ENCODE assay signal across 18 cellular contexts in genomic region chr4:5717449-5718158, GRCh38. TPM values are rescaled to one million over a fixed set of nuclear protein-coding genes. Genes with fewer than 3 reads are reported as not detected.
DNase-seq lines count a peak whose midpoint lies in the region; ATAC-seq, FAIRE-seq and TF ChIP-seq lines count a peak whose summit lies in the region.
"Had no signal": no experiment of that assay in that cellular context is flagged by ENCODE, and none has a peak within 500 bp of the region (broad histone marks: within the 10 kb centered on the region; RNA-seq: fewer than 3 reads in every experiment).

No MANE protein-coding gene starts in this region.

- no peak for TF ChIP-seq POLR2A in GM12878 (IDR thresholded peaks at IDR 0.05; ENCODE audit: low read depth, low read length)

- peak overlapping the region; percentile 32; the same call in 1 of the 2 replicates for H3K4me3 ChIP-seq in GM12878
- no peak overlapping the region for H3K4me3 ChIP-seq in H7 (ENCODE audit: insufficient read depth, low read depth, low read length)
- H3K4me3 ChIP-seq: BLaER1 had no signal

- peaks cover 3% of the 10 kb centered on the region for H3K27me3 Mint-ChIP-seq in HFFc6 (ENCODE audit: insufficient read depth)
- peaks cover 9% of the 10 kb centered on the region for H3K27me3 Mint-ChIP-seq in activated naive CD4-positive, alpha-beta T cell treated with anti-CD3 and anti-CD28 coated beads, Interleukin-2, amount 10 ng/mL, durations not matched to agents 7 days and 5 days

- peaks cover 7% of the 10 kb centered on the region for H3K9me3 Mint-ChIP-seq in HFFc6
- peaks cover 13% of the 10 kb centered on the region for H3K9me3 Mint-ChIP-seq in activated naive CD4-positive, alpha-beta T cell treated with anti-CD3 and anti-CD28 coated beads, Interleukin-2, amount 10 ng/mL, durations not matched to agents 7 days and 5 days

- no peak for TF ChIP-seq RAD21 in GM12878 (IDR thresholded peaks at IDR 0.05; ENCODE audit: insufficient read depth, low read depth, low read length)

- CTCF ChIA-PET in GM12878 (lab: Yijun Ruan, JAX) = no interaction called here
- CTCF ChIA-PET in activated naive CD4-positive, alpha-beta T cell treated with anti-CD3 and anti-CD28 coated beads, Interleukin-2, amount 10 ng/mL, durations not matched to agents 7 days and 5 days (lab: Charles Lee) = no interaction called here

- H3K4me1 Mint-ChIP-seq in HFFc6 (ENCODE audit: low read depth) = peaks cover 84% of the 10 kb centered on the region
- no peaks in the 10 kb centered on the region for H3K4me1 Mint-ChIP-seq in activated naive CD4-positive, alpha-beta T cell treated with anti-CD3 and anti-CD28 coated beads, Interleukin-2, amount 10 ng/mL, durations not matched to agents 7 days and 5 days
- H3K4me1 Mint-ChIP-seq: CD14-positive monocyte had no signal

- TF ChIP-seq EP300 in GM12878 (IDR thresholded peaks at IDR 0.05; ENCODE audit: borderline replicate concordance in 1 of 2, control insufficient read depth in 1 of 2, low read depth in 2 of 2, low read length in 2 of 2) = no peak

- TF ChIP-seq CTCF in HFFc6 (IDR thresholded peaks at IDR 0.05) (no peak), GM12878 (IDR thresholded peaks at IDR 0.05 in 2 of 3, conservative IDR thresholded peaks at IDR 0.05 in 1 of 3; ENCODE audit: control insufficient read depth in 2 of 3, extremely low read depth in 1 of 3, insufficient read depth in 1 of 3, low read depth in 3 of 3, low read length in 3 of 3) (no peak)

- SMC1A ChIA-PET in GM12878 (lab: Charles Lee; ENCODE audit: uncharacterized antibody, unreplicated experiment) = interaction anchor here (0.8 to 2.0 kb wide), 2 partner anchors 8 to 20 kb away, joined by 3 to 10 read pairs; partner anchors contain the start of gene EVC2

- no peak overlapping the region for H3K27ac ChIP-seq in GM12878 (ENCODE audit: control insufficient read depth, insufficient read depth)
- H3K27ac ChIP-seq: BLaER1 had no signal

- H3K4me2 ChIP-seq in GM12878 (ENCODE audit: control insufficient read depth, insufficient read depth) = peak overlapping the region; percentile 38; the same call in 1 of the 2 replicates
- H3K4me2 ChIP-seq: BLaER1 had no signal

- 30% methylated on average over 4 of the region's 4 CpGs for WGBS in GM12878 (ENCODE audit: insufficient coverage, insufficient replicate concordance, low lambda C conversion rate, missing lambda C conversion rate)

- peaks cover 17% of the 10 kb centered on the region for H3K79me2 ChIP-seq in GM12878 (ENCODE audit: control insufficient read depth, insufficient read depth, low read length)

- peaks cover 3% of the 10 kb centered on the region; the same call in 1 of the 2 replicates for H3K4me1 ChIP-seq in GM12878 (ENCODE audit: control insufficient read depth, insufficient read depth, low read length)

- H3K36me3 ChIP-seq in GM12878 (ENCODE audit: control insufficient read depth in 2 of 2, insufficient read depth in 2 of 2, low read length in 1 of 2) = peaks cover 0 to 4% of the 10 kb centered on the region in 2 experiments; a peak in 1 of 4 replicates
- no peaks in the 10 kb centered on the region; the same call in 1 of the 2 replicates for H3K36me3 ChIP-seq in H7 (replicated peaks; ENCODE audit: control insufficient read depth, insufficient read depth, low read length)

- ATAC-seq in GM12878 (no peak), left lobe of liver (peak; percentile 36)

- intact Hi-C loops in GM12878 (cut with micrococcal nuclease; ENCODE audit: unreplicated experiment) = loop anchor here (5.0 to 10.0 kb wide), 3 partner anchors 255 to 467 kb away; no protein-coding TSS in a partner anchor

- H3K4me3 Mint-ChIP-seq in HFFc6 = no peak overlapping the region
- no peak overlapping the region for H3K4me3 Mint-ChIP-seq in activated naive CD4-positive, alpha-beta T cell treated with anti-CD3 and anti-CD28 coated beads, Interleukin-2, amount 10 ng/mL, durations not matched to agents 7 days and 5 days
- H3K4me3 Mint-ChIP-seq: CD14-positive monocyte; CD4-positive, alpha-beta memory T cell; H9 had no signal

- POLR2A ChIA-PET in GM12878 (lab: Charles Lee) = no interaction called here

- H4K20me1 ChIP-seq in GM12878 (ENCODE audit: control insufficient read depth, insufficient read depth) = no peaks in the 10 kb centered on the region

- H3K27ac Mint-ChIP-seq in HFFc6 = peak overlapping the region; percentile 20; the same call in 1 of the 2 replicates
- no peak overlapping the region for H3K27ac Mint-ChIP-seq in activated naive CD4-positive, alpha-beta T cell treated with anti-CD3 and anti-CD28 coated beads, Interleukin-2, amount 10 ng/mL, durations not matched to agents 7 days and 5 days
- H3K27ac Mint-ChIP-seq: CD4-positive, alpha-beta memory T cell; H9 had no signal

- no peak overlapping the region for H3K9ac ChIP-seq in GM12878 (ENCODE audit: control insufficient read depth, insufficient read depth, low read length)
- H3K9ac ChIP-seq: BLaER1 had no signal

- no peaks in the 10 kb centered on the region for H3K27me3 ChIP-seq in GM12878 (replicated peaks in 1 of 2; ENCODE audit: control insufficient read depth in 2 of 2, insufficient read depth in 2 of 2, low read length in 1 of 2)
- no peaks in the 10 kb centered on the region for H3K27me3 ChIP-seq in H7 (ENCODE audit: control insufficient read depth, insufficient read depth, low read length)
- H3K27me3 ChIP-seq: BLaER1 had no signal

- no TSS peak for BruUV-seq in GM12878 (replicated peaks; lab: Mats Ljungman, UMichigan)

- RAD21 ChIA-PET in GM12878 (lab: Charles Lee; ENCODE audit: unreplicated experiment) = interaction anchor here (1.6 kb wide), 1 partner anchor 10 kb away, joined by 5 read pairs; no protein-coding TSS in a partner anchor

- H3K9me3 ChIP-seq in GM12878 (replicated peaks; ENCODE audit: control insufficient read depth, insufficient read depth, low read length) = peaks cover 4% of the 10 kb centered on the region; the same call in 2 of the 3 replicates

- DNase-seq in HFFc6 (no peak), GM12878 (ENCODE audit: low read depth, low spot score) (no peak), left lobe of liver (ENCODE audit: low spot score) (no peak), mesenteric fat pad (ENCODE audit: low spot score) (peak; percentile 22), NOMO-1 treated with dmso at 0.1 percent for 144 hours (lab: John Stamatoyannopoulos, UW; ENCODE audit: unreplicated experiment) (no peak), H7 (no peak), occipital lobe (lab: John Stamatoyannopoulos, UW) (no peak)
- no peak for DNase-seq in activated naive CD4-positive, alpha-beta T cell treated with anti-CD3 and anti-CD28 coated beads, Interleukin-2, amount 10 ng/mL, durations not matched to agents 7 days and 5 days
- DNase-seq: 8988T; CD4-positive, alpha-beta memory T cell; DMS153; DMS79; GF-D8; GOT3; H9 had no signal

- H3K36me3 Mint-ChIP-seq in HFFc6 (ENCODE audit: low read depth) = peaks cover 55% of the 10 kb centered on the region
- H3K36me3 Mint-ChIP-seq in activated naive CD4-positive, alpha-beta T cell treated with anti-CD3 and anti-CD28 coated beads, Interleukin-2, amount 10 ng/mL, durations not matched to agents 7 days and 5 days = no peaks in the 10 kb centered on the region
- H3K36me3 Mint-ChIP-seq: CD14-positive monocyte; CD4-positive, alpha-beta memory T cell had no signal

- no peak for FAIRE-seq in GM12878 (lab: Jason Lieb, UNC)

- in situ Hi-C loops in GM12878 (cut with MboI) = no loop called here

- H2AFZ ChIP-seq in GM12878 (ENCODE audit: control insufficient read depth, low read depth, low read length) = no peak overlapping the region

RNA-seq across cellular contexts. Expression of gene EVC, which starts 6.6 kb away (rescaled TPM):
- 10 to 100 TPM; 30.7 to 40.9 (median 33.7) TPM for total RNA-seq in HFFc6 (2021; fragmentation: NEBNext Ultra II Directional; extraction: Animal tissue kit (Norgen Biotek cat#: 25700))
- 162 and 193 TPM in 2 replicates for total RNA-seq in GM12878 (2013; cell fraction: nucleolus; rRNA removed)
- total RNA-seq in GM12878 (2014; rRNA removed) (27.1 and 29.3 TPM in 2 replicates), GM12878 (2014; rRNA removed; fragmentation: Illumina TruSeq; extraction: Trizol) (22.4 and 23.0 TPM in 2 replicates), GM12878 (2021) (51.2 and 55.9 TPM in 2 replicates), left lobe of liver (11.0 TPM), mesenteric fat pad (16.6 TPM), occipital lobe (5.1 TPM)
- polyA plus RNA-seq in GM12878 (2011; ENCODE audit: low read depth) = 3.5 TPM
- polyA plus RNA-seq in GM12878 (2011; rRNA removed) (6.8 and 8.8 TPM in 2 replicates), GM12878 (2014; fragmentation: Illumina TruSeq; extraction: Trizol) (21.4 and 26.6 TPM in 2 replicates), GM12878 (2014; fragmentation: Nextera tagmentation; extraction: Ambion mirVana) (1 to 10 TPM in 1 of 2 experiments, under 1 TPM in 1; 0.87 to 1.2 TPM), GM12878 (2014; rRNA removed) (33.8 and 36.0 TPM in 2 replicates), GM12878 (2016; fragmentation: Nextera tagmentation; extraction: Ambion mirVana) (1 to 10 TPM; 2.0 to 3.0 TPM)
- 8.5 and 9.9 TPM in 2 replicates for polyA plus RNA-seq in GM12878 (2011; cell fraction: cytosol; rRNA removed)
- polyA plus RNA-seq in GM12878 (2011; cell fraction: nucleus; rRNA removed) = 44.5 and 74.2 TPM in 2 replicates
- polyA plus RNA-seq in GM12878 (2012) = 6.3 and 7.5 TPM in 2 replicates
- 13.7 and 22.3 TPM in 2 replicates for polyA minus RNA-seq in GM12878 (2011; rRNA and poly(A)+ RNA removed)
- 7.4 and 10.7 TPM in 2 replicates for polyA minus RNA-seq in GM12878 (2011; cell fraction: cytosol; rRNA and poly(A)+ RNA removed)
- 36.5 and 58.0 TPM in 2 replicates for polyA minus RNA-seq in GM12878 (2011; cell fraction: nucleus; rRNA and poly(A)+ RNA removed)
- 4.5 and 15.4 TPM in 2 replicates for total RNA-seq in H7 (2014; rRNA removed; shearing (Covaris generic))
- total RNA-seq: HT-29 had no signal
- polyA plus RNA-seq: CD14-positive monocyte had no signal

RNA-seq across cellular contexts. Expression of gene EVC2, which starts 9.2 kb away (rescaled TPM):
- total RNA-seq in HFFc6 (2021; fragmentation: NEBNext Ultra II Directional; extraction: Animal tissue kit (Norgen Biotek cat#: 25700)) = 1 to 10 TPM; 3.0 to 4.1 (median 3.8) TPM
- total RNA-seq in GM12878 (2013; cell fraction: nucleolus; rRNA removed) = 34.7 and 35.6 TPM in 2 replicates
- total RNA-seq in GM12878 (2014; rRNA removed) = 8.4 and 8.6 TPM in 2 replicates
- total RNA-seq in GM12878 (2014; rRNA removed; fragmentation: Illumina TruSeq; extraction: Trizol) = 6.1 and 6.8 TPM in 2 replicates
- total RNA-seq in GM12878 (2021) = 10.4 TPM in 2 replicates
- polyA plus RNA-seq in GM12878 (2011; ENCODE audit: low read depth) = 1.0 TPM
- 1.6 and 1.9 TPM in 2 replicates for polyA plus RNA-seq in GM12878 (2011; rRNA removed)
- polyA plus RNA-seq in GM12878 (2011; cell fraction: cytosol; rRNA removed) = 2.0 and 2.6 TPM in 2 replicates
- polyA plus RNA-seq in GM12878 (2011; cell fraction: nucleus; rRNA removed) = 5.7 and 6.0 TPM in 2 replicates
- polyA plus RNA-seq in GM12878 (2012) = 1.1 and 1.6 TPM in 2 replicates
- 4.8 and 5.2 TPM in 2 replicates for polyA plus RNA-seq in GM12878 (2014; fragmentation: Illumina TruSeq; extraction: Trizol)
- polyA plus RNA-seq in GM12878 (2014; fragmentation: Nextera tagmentation; extraction: Ambion mirVana) = under 1 TPM; 0.34 to 0.58 TPM
- 4.6 and 5.3 TPM in 2 replicates for polyA plus RNA-seq in GM12878 (2014; rRNA removed)
- 1 to 10 TPM; 5.9 to 6.5 TPM for polyA plus RNA-seq in GM12878 (2016; fragmentation: Nextera tagmentation; extraction: Ambion mirVana)
- polyA minus RNA-seq in GM12878 (2011; rRNA and poly(A)+ RNA removed) = 6.1 TPM in 2 replicates
- 2.0 and 2.9 TPM in 2 replicates for polyA minus RNA-seq in GM12878 (2011; cell fraction: cytosol; rRNA and poly(A)+ RNA removed)
- polyA minus RNA-seq in GM12878 (2011; cell fraction: nucleus; rRNA and poly(A)+ RNA removed) = 4.0 and 5.7 TPM in 2 replicates
- total RNA-seq in left lobe of liver = 0.75 TPM
- total RNA-seq in mesenteric fat pad = 4.0 TPM
- 6.2 and 7.5 TPM in 2 replicates for total RNA-seq in H7 (2014; rRNA removed; shearing (Covaris generic))
- 2.5 TPM for total RNA-seq in occipital lobe
- total RNA-seq: HT-29 had no signal
